17 cellular contexts compared by ENCODE assay signal in genomic region chr15:85454403-85454802, GRCh38.
DNase-seq lines count a peak whose midpoint lies in the region; ATAC-seq and TF ChIP-seq lines count a peak whose summit lies in the region.
"Had no signal": no experiment of that assay in that cellular context is flagged by ENCODE, and none has a peak within 500 bp of the region (broad histone marks: within the 10 kb centered on the region; RNA-seq: fewer than 3 reads in every experiment).

No MANE protein-coding gene starts in this region.

- H3K27me3 ChIP-seq in left ventricle myocardium inferior (ENCODE audit: low read depth) (no peaks in the 10 kb centered on the region), lower lobe of right lung (ENCODE audit: low read depth) (no peaks in the 10 kb centered on the region)
- H3K27me3 ChIP-seq: thyroid gland had no signal

- peak overlapping the region; percentile 48 for H3K27ac ChIP-seq in left ventricle myocardium inferior (replicated peaks)
- no peak overlapping the region for H3K27ac ChIP-seq in VCaP
- no peak overlapping the region for H3K27ac ChIP-seq in lower lobe of right lung
- H3K27ac ChIP-seq: PC-9 had no signal

- TF ChIP-seq CTCF in left ventricle myocardium inferior (IDR thresholded peaks at IDR 0.05; ENCODE audit: borderline replicate concordance) (no peak), VCaP (conservative IDR thresholded peaks at IDR 0.05) (0 out of 2 replicates have a peak, but pooled peaks have one; percentile 27), lower lobe of right lung (IDR thresholded peaks at IDR 0.05) (no peak)

- DNase-seq in left ventricle myocardium inferior (no peak), left ventricle myocardium superior (no peak), lower lobe of right lung (no peak), NCI-H446 treated with DMSO at 0.1 percent for 48 hours (lab: John Stamatoyannopoulos, UW) (no peak), cerebellum (ENCODE audit: low spot score) (no peak)
- DNase-seq: activated CD4-positive, CD25-positive, alpha-beta regulatory T cell treated with anti-CD3 and anti-CD28 coated beads, Interleukin-2, amount 50 U/mL, for 72 hours; activated CD8-positive, alpha-beta memory T cell treated with anti-CD3 and anti-CD28 coated beads, Interleukin-2, amount 50 U/mL, for 4 hours; activated naive CD8-positive, alpha-beta T cell treated with anti-CD3 and anti-CD28 coated beads, Interleukin-2, amount 10 ng/mL, durations not matched to agents 7 days and 5 days; central memory CD4-positive, alpha-beta T cell; KG1; NCI-H1417 treated with DMSO at 0.1 percent for 48 hours; PC-9; T-helper 1 cell; thyroid gland had no signal

- H3K4me3 ChIP-seq in left ventricle myocardium inferior (no peak overlapping the region), lower lobe of right lung (no peak overlapping the region)
- H3K4me3 ChIP-seq: PC-9, thyroid gland had no signal

- intact Hi-C loops in left ventricle myocardium inferior (cut with micrococcal nuclease) = no loop called here
- intact Hi-C loops in left ventricle myocardium superior (cut with micrococcal nuclease) = no loop called here
- intact Hi-C loops in lower lobe of right lung (cut with DNase I) = no loop called here

- peaks cover 86% of the 10 kb centered on the region for H3K4me1 ChIP-seq in left ventricle myocardium inferior
- peaks cover 20% of the 10 kb centered on the region for H3K4me1 ChIP-seq in lower lobe of right lung

- H3K36me3 ChIP-seq in left ventricle myocardium inferior (no peaks in the 10 kb centered on the region), lower lobe of right lung (no peaks in the 10 kb centered on the region)
- H3K36me3 ChIP-seq: thyroid gland had no signal

- H3K9me3 ChIP-seq in left ventricle myocardium inferior (replicated peaks) (peaks cover 24% of the 10 kb centered on the region), lower lobe of right lung (peaks cover 15% of the 10 kb centered on the region)
- H3K9me3 ChIP-seq: thyroid gland had no signal

- ATAC-seq in left ventricle myocardium superior = no peak
- peak; percentile 59 to 72 for ATAC-seq in lower lobe of right lung
- no peak for ATAC-seq in GM19455 (IDR thresholded peaks at IDR 0.05; ENCODE audit: unreplicated experiment)
- ATAC-seq in HG03354 (IDR thresholded peaks at IDR 0.05; ENCODE audit: poor library complexity, severe bottlenecking, unreplicated experiment) = no peak

Comparison
In these comparisons a context has a peak if more than half of its experiments do, and no peak if none do; other contexts are left out.
1. ATAC-seq: peak in lower lobe of right lung (2 of 2); none in left ventricle myocardium superior (single experiment), GM19455 (single experiment) and HG03354 (single experiment).